In genomic region chr6:104983776-104984175, GRCh38 we compare ENCODE assay signal across 42 cellular contexts. TPM values are rescaled to one million over a fixed set of nuclear protein-coding genes. Genes with fewer than 3 reads are reported as not detected.
"Had no signal": no experiment of that assay in that cellular context is flagged by ENCODE, and none has a peak within 500 bp of the region (broad histone marks: within the 10 kb centered on the region; RNA-seq: fewer than 3 reads in every experiment).

No MANE protein-coding gene starts in this region.

- H3K4me1 Mint-ChIP-seq: activated naive CD4-positive, alpha-beta T cell treated with anti-CD3 and anti-CD28 coated beads, Interleukin-2, amount 10 ng/mL, durations not matched to agents 7 days and 5 days; activated naive CD4-positive, alpha-beta T cell treated with anti-CD3 and anti-CD28 coated beads, Interleukin-2, amount 50 U/mL, for 24 hours; activated naive CD8-positive, alpha-beta T cell treated with anti-CD3 and anti-CD28 coated beads, Interleukin-2, amount 10 ng/mL, durations not matched to agents 7 days and 5 days; activated naive CD8-positive, alpha-beta T cell treated with anti-CD3 and anti-CD28 coated beads, Interleukin-2, amount 50 U/mL, for 24 hours; activated T-helper 17 cell treated with anti-CD3 and anti-CD28 coated beads, Interleukin-2, amount 50 U/mL, for 72 hours; central memory CD8-positive, alpha-beta T cell had no signal

- H3K27ac Mint-ChIP-seq: activated naive CD4-positive, alpha-beta T cell treated with anti-CD3 and anti-CD28 coated beads for 36 hours; activated naive CD4-positive, alpha-beta T cell treated with anti-CD3 and anti-CD28 coated beads, Interleukin-2, amount 10 ng/mL, durations not matched to agents 7 days and 5 days; activated naive CD4-positive, alpha-beta T cell treated with anti-CD3 and anti-CD28 coated beads, Interleukin-2, amount 50 U/mL, for 24 hours; activated naive CD4-positive, alpha-beta T cell treated with anti-CD3 and anti-CD28 coated beads, Interleukin-2, amount 50 U/mL, for 72 hours; activated naive CD8-positive, alpha-beta T cell; activated naive CD8-positive, alpha-beta T cell treated with anti-CD3 and anti-CD28 coated beads for 36 hours; activated naive CD8-positive, alpha-beta T cell treated with anti-CD3 and anti-CD28 coated beads, Interleukin-2, amount 10 ng/mL, durations not matched to agents 7 days and 5 days; activated naive CD8-positive, alpha-beta T cell treated with anti-CD3 and anti-CD28 coated beads, Interleukin-2, amount 50 U/mL, for 24 hours; activated T-cell treated with anti-CD3 and anti-CD28 coated beads, Interleukin-2, amount 50 U/mL, for 24 hours; activated T-cell treated with anti-CD3 and anti-CD28 coated beads, Interleukin-2, amount 50 U/mL, for 72 hours; activated T-helper 1 cell treated with anti-CD3 and anti-CD28 coated beads, Interleukin-12 subunit alpha, Interleukin-12 subunit beta, Interleukin-2, Interleukin-4 antibody, amounts not matched to agents 30 ng/mL and 10 ng/mL and 1 ng/mL, durations not matched to agents 14 hours and 24 hours and 36 hours; activated T-helper 17 cell treated with anti-CD3 and anti-CD28 coated beads, Interleukin-2, amount 50 U/mL, for 72 hours; activated T-helper 2 cell treated with anti-CD3 and anti-CD28 coated beads, Interferon-gamma antibody, Interleukin-2, Interleukin-4, amounts not matched to agents 10 μg/mL and 5 μg/mL and 100 μg/mL, durations not matched to agents 14 hours and 24 hours and 36 hours; brain had no signal

- DNase-seq: activated effector memory CD4-positive, alpha-beta T cell treated with anti-CD3 and anti-CD28 coated beads, Interleukin-2, amount 50 U/mL, for 16 hours; activated effector memory CD4-positive, alpha-beta T cell treated with Interleukin-2 at 50 U/mL for 16 hours; activated gamma-delta T cell; activated gamma-delta T cell treated with Interleukin-2 at 50 U/mL for 16 hours; activated naive CD4-positive, alpha-beta T cell; activated naive CD4-positive, alpha-beta T cell treated with anti-CD3 and anti-CD28 coated beads for 36 hours; activated naive CD4-positive, alpha-beta T cell treated with anti-CD3 and anti-CD28 coated beads, Interleukin-2, amount 10 ng/mL, durations not matched to agents 7 days and 5 days; activated naive CD4-positive, alpha-beta T cell treated with anti-CD3 and anti-CD28 coated beads, Interleukin-2, amount 50 U/mL, for 16 hours; activated naive CD4-positive, alpha-beta T cell treated with Interleukin-2 at 50 U/mL for 16 hours; activated naive CD8-positive, alpha-beta T cell treated with anti-CD3 and anti-CD28 coated beads for 36 hours; activated naive CD8-positive, alpha-beta T cell treated with anti-CD3 and anti-CD28 coated beads, Interleukin-2, amount 10 ng/mL, durations not matched to agents 7 days and 5 days; activated naive CD8-positive, alpha-beta T cell treated with anti-CD3 and anti-CD28 coated beads, Interleukin-2, amount 50 U/mL, for 24 hours; activated T-cell treated with anti-CD3 and anti-CD28 coated beads, Interleukin-2, amount 50 U/mL, for 1 hour; activated T-cell treated with anti-CD3 and anti-CD28 coated beads, Interleukin-2, amount 50 U/mL, for 24 hours; activated T-cell treated with anti-CD3 and anti-CD28 coated beads, Interleukin-2, amount 50 U/mL, for 4 hours; activated T-cell treated with anti-CD3 and anti-CD28 coated beads, Interleukin-2, amount 50 U/mL, for 48 hours; activated T-cell treated with anti-CD3 and anti-CD28 coated beads, Interleukin-2, amount 50 U/mL, for 72 hours; adrenal gland; amniotic stem cell; amygdala; anterior cingulate cortex; aorta; body of pancreas; brain microvascular endothelial cell; caudate nucleus; central memory CD4-positive, alpha-beta T cell; cerebellar nuclear complex had no signal

- H3K4me3 ChIP-seq: adrenal gland, ascending aorta, body of pancreas, breast epithelium, cardiac muscle cell had no signal

- H3K27ac ChIP-seq: adrenal gland, ascending aorta, body of pancreas, brain microvascular endothelial cell, breast epithelium had no signal

- H3K27me3 Mint-ChIP-seq: activated naive CD4-positive, alpha-beta T cell treated with anti-CD3 and anti-CD28 coated beads, Interleukin-2, amount 10 ng/mL, durations not matched to agents 7 days and 5 days; brain had no signal

- H3K4me3 Mint-ChIP-seq: activated naive CD4-positive, alpha-beta T cell treated with anti-CD3 and anti-CD28 coated beads for 36 hours; activated naive CD4-positive, alpha-beta T cell treated with anti-CD3 and anti-CD28 coated beads, Interleukin-2, amount 10 ng/mL, durations not matched to agents 7 days and 5 days; activated naive CD4-positive, alpha-beta T cell treated with anti-CD3 and anti-CD28 coated beads, Interleukin-2, amount 50 U/mL, for 24 hours; activated naive CD8-positive, alpha-beta T cell; activated naive CD8-positive, alpha-beta T cell treated with anti-CD3 and anti-CD28 coated beads for 36 hours; activated naive CD8-positive, alpha-beta T cell treated with anti-CD3 and anti-CD28 coated beads, Interleukin-2, amount 10 ng/mL, durations not matched to agents 7 days and 5 days; activated naive CD8-positive, alpha-beta T cell treated with anti-CD3 and anti-CD28 coated beads, Interleukin-2, amount 50 U/mL, for 24 hours; activated T-cell treated with anti-CD3 and anti-CD28 coated beads, Interleukin-2, amount 50 U/mL, for 24 hours; activated T-cell treated with anti-CD3 and anti-CD28 coated beads, Interleukin-2, amount 50 U/mL, for 4 hours; activated T-cell treated with anti-CD3 and anti-CD28 coated beads, Interleukin-2, amount 50 U/mL, for 72 hours; activated T-helper 1 cell treated with anti-CD3 and anti-CD28 coated beads, Interleukin-12 subunit alpha, Interleukin-12 subunit beta, Interleukin-2, Interleukin-4 antibody, amounts not matched to agents 30 ng/mL and 10 ng/mL and 1 ng/mL, durations not matched to agents 14 hours and 24 hours and 36 hours; activated T-helper 17 cell treated with anti-CD3 and anti-CD28 coated beads, Interleukin-2, amount 50 U/mL, for 72 hours; brain; central memory CD8-positive, alpha-beta T cell had no signal

- H3K4me1 ChIP-seq: adrenal gland, ascending aorta, body of pancreas, breast epithelium had no signal

- H3K9me3 ChIP-seq: adrenal gland, ascending aorta, body of pancreas, breast epithelium had no signal

- H3K27me3 ChIP-seq: adrenal gland, ascending aorta, body of pancreas, brain microvascular endothelial cell, breast epithelium, cardiac muscle cell had no signal

- H3K9me3 Mint-ChIP-seq: activated naive CD4-positive, alpha-beta T cell treated with anti-CD3 and anti-CD28 coated beads for 36 hours; activated naive CD4-positive, alpha-beta T cell treated with anti-CD3 and anti-CD28 coated beads, Interleukin-2, amount 10 ng/mL, durations not matched to agents 7 days and 5 days; activated naive CD4-positive, alpha-beta T cell treated with anti-CD3 and anti-CD28 coated beads, Interleukin-2, amount 50 U/mL, for 24 hours; activated naive CD4-positive, alpha-beta T cell treated with anti-CD3 and anti-CD28 coated beads, Interleukin-2, amount 50 U/mL, for 72 hours; activated naive CD8-positive, alpha-beta T cell treated with anti-CD3 and anti-CD28 coated beads for 36 hours; activated naive CD8-positive, alpha-beta T cell treated with anti-CD3 and anti-CD28 coated beads, Interleukin-2, amount 10 ng/mL, durations not matched to agents 7 days and 5 days; activated naive CD8-positive, alpha-beta T cell treated with anti-CD3 and anti-CD28 coated beads, Interleukin-2, amount 50 U/mL, for 24 hours; activated T-cell treated with anti-CD3 and anti-CD28 coated beads, Interleukin-2, amount 50 U/mL, for 24 hours; activated T-cell treated with anti-CD3 and anti-CD28 coated beads, Interleukin-2, amount 50 U/mL, for 4 hours; activated T-cell treated with anti-CD3 and anti-CD28 coated beads, Interleukin-2, amount 50 U/mL, for 72 hours; activated T-helper 1 cell treated with anti-CD3 and anti-CD28 coated beads, Interleukin-12 subunit alpha, Interleukin-12 subunit beta, Interleukin-2, Interleukin-4 antibody, amounts not matched to agents 30 ng/mL and 10 ng/mL and 1 ng/mL, durations not matched to agents 14 hours and 24 hours and 36 hours; activated T-helper 17 cell treated with anti-CD3 and anti-CD28 coated beads, Interleukin-2, amount 50 U/mL, for 72 hours; activated T-helper 2 cell treated with anti-CD3 and anti-CD28 coated beads, Interferon-gamma antibody, Interleukin-2, Interleukin-4, amounts not matched to agents 10 μg/mL and 5 μg/mL and 100 μg/mL, durations not matched to agents 14 hours and 24 hours and 36 hours; brain; central memory CD8-positive, alpha-beta T cell had no signal

- H3K36me3 Mint-ChIP-seq: activated naive CD4-positive, alpha-beta T cell treated with anti-CD3 and anti-CD28 coated beads, Interleukin-2, amount 10 ng/mL, durations not matched to agents 7 days and 5 days; activated naive CD4-positive, alpha-beta T cell treated with anti-CD3 and anti-CD28 coated beads, Interleukin-2, amount 50 U/mL, for 24 hours; activated naive CD4-positive, alpha-beta T cell treated with anti-CD3 and anti-CD28 coated beads, Interleukin-2, amount 50 U/mL, for 72 hours; activated naive CD8-positive, alpha-beta T cell; activated naive CD8-positive, alpha-beta T cell treated with anti-CD3 and anti-CD28 coated beads for 36 hours; activated naive CD8-positive, alpha-beta T cell treated with anti-CD3 and anti-CD28 coated beads, Interleukin-2, amount 10 ng/mL, durations not matched to agents 7 days and 5 days had no signal

- ATAC-seq: activated naive CD4-positive, alpha-beta T cell treated with anti-CD3 and anti-CD28 coated beads, Interleukin-2, amount 50 U/mL, for 72 hours; activated naive CD8-positive, alpha-beta T cell treated with anti-CD3 and anti-CD28 coated beads, Interleukin-2, amount 50 U/mL, for 24 hours; activated T-cell treated with anti-CD3 and anti-CD28 coated beads, Interleukin-2, amount 50 U/mL, for 4 hours; activated T-cell treated with anti-CD3 and anti-CD28 coated beads, Interleukin-2, amount 50 U/mL, for 72 hours; activated T-helper 17 cell treated with anti-CD3 and anti-CD28 coated beads, Interleukin-2, amount 50 U/mL, for 72 hours; body of pancreas had no signal

- H3K36me3 ChIP-seq: adrenal gland, ascending aorta, brain microvascular endothelial cell, breast epithelium had no signal

RNA-seq across cellular contexts. Expression of gene LIN28B, which starts 26.9 kb away (rescaled TPM):
- total RNA-seq: activated naive CD4-positive, alpha-beta T cell treated with anti-CD3 and anti-CD28 coated beads for 36 hours; activated naive CD4-positive, alpha-beta T cell treated with anti-CD3 and anti-CD28 coated beads, Interleukin-2, amount 50 U/mL, for 72 hours; activated naive CD8-positive, alpha-beta T cell treated with anti-CD3 and anti-CD28 coated beads, Interleukin-2, amount 10 ng/mL, durations not matched to agents 7 days and 5 days; activated T-cell treated with anti-CD3 and anti-CD28 coated beads, Interleukin-2, amount 50 U/mL, for 72 hours; activated T-helper 1 cell treated with anti-CD3 and anti-CD28 coated beads, Interleukin-12 subunit alpha, Interleukin-12 subunit beta, Interleukin-2, Interleukin-4 antibody, amounts not matched to agents 30 ng/mL and 10 ng/mL and 1 ng/mL, durations not matched to agents 14 hours and 24 hours and 36 hours; activated T-helper 17 cell treated with anti-CD3 and anti-CD28 coated beads, Interleukin-2, amount 50 U/mL, for 72 hours; aorta; ascending aorta; body of pancreas; breast epithelium; bronchial epithelial cell; cardiac septum; chondrocyte had no signal
- polyA plus RNA-seq: adipose tissue, aorta had no signal
